ENCODE assay signal across 26 cellular contexts in genomic region chr4:4775493-4776004, GRCh38.
"Had no signal": no experiment of that assay in that cellular context is flagged by ENCODE, and none has a peak within 500 bp of the region (broad histone marks: within the 10 kb centered on the region; RNA-seq: fewer than 3 reads in every experiment).

No MANE protein-coding gene starts in this region.

- H3K27me3 ChIP-seq: MG63 had no signal

- H3K36me3 ChIP-seq: MG63 had no signal

- ATAC-seq: activated T-helper 17 cell treated with anti-CD3 and anti-CD28 coated beads, Interleukin-2, amount 50 U/mL, for 72 hours; T-cell had no signal

- H3K27ac ChIP-seq: SK-N-MC, VCaP had no signal

- H3K9me3 ChIP-seq: MG63 had no signal

- H3K4me3 ChIP-seq: MG63, SK-N-MC had no signal

- DNase-seq: activated CD4-positive, alpha-beta memory T cell treated with anti-CD3 and anti-CD28 coated beads for 36 hours; activated CD4-positive, alpha-beta T cell treated with anti-CD3 and anti-CD28 coated beads, Interleukin-2, amount 10 ng/mL, durations not matched to agents 7 days and 5 days; activated CD4-positive, CD25-positive, alpha-beta regulatory T cell; activated CD8-positive, alpha-beta memory T cell treated with anti-CD3 and anti-CD28 coated beads for 24 hours; activated gamma-delta T cell; activated naive CD4-positive, alpha-beta T cell treated with anti-CD3 and anti-CD28 coated beads, Interleukin-2, amount 10 ng/mL, durations not matched to agents 7 days and 5 days; activated naive CD8-positive, alpha-beta T cell treated with anti-CD3 and anti-CD28 coated beads for 36 hours; activated T-cell treated with anti-CD3 and anti-CD28 coated beads, Interleukin-2, amount 50 U/mL, for 48 hours; central memory CD4-positive, alpha-beta T cell; MG63; MV-4-11; NCI-H1092 treated with DMSO at 0.1 percent for 48 hours; NCI-H1417 treated with DMSO at 0.1 percent for 48 hours; NCI-H1694; NCI-H2029; NCI-H2107; NCI-H345; NCI-H510A; NCI-H526 treated with DMSO at 0.1 percent for 48 hours; NK-92 treated with Interleukin-12 subunit alpha and Interleukin-12 subunit beta, amount 100 ng/mL, for 24 hours; OCI-M1; T-cell; T1000 had no signal
